8 cellular contexts compared by ENCODE assay signal in genomic region chr7:138460176-138460648, GRCh38. TPM values are rescaled to one million over a fixed set of nuclear protein-coding genes. Genes with fewer than 3 reads are reported as not detected.
DNase-seq lines count a peak whose midpoint lies in the region; ATAC-seq and TF ChIP-seq lines count a peak whose summit lies in the region.

TRIM24 (plus strand) TSS chr7:138460259; CDS start chr7:138460549, 290 bp downstream.

- peaks cover 0 to 9% (median 0%) of the 10 kb centered on the region in 3 donors for H3K36me3 Mint-ChIP-seq in CD8-positive, alpha-beta memory T cell

- peaks cover 28 to 40% (median 37%) of the 10 kb centered on the region in 3 donors for H3K4me1 Mint-ChIP-seq in CD8-positive, alpha-beta memory T cell

- H3K4me1 ChIP-seq in CD8-positive, alpha-beta memory T cell (ENCODE audit: insufficient read depth, low read length), result peaks cover 15% of the 10 kb centered on the region
- H3K4me1 ChIP-seq in mesendoderm (ENCODE audit: control insufficient read depth, low read depth, low read length) (peaks cover 4% of the 10 kb centered on the region), upper lobe of left lung (peaks cover 4 to 12% (median 9%) of the 10 kb centered on the region in 4 donors)

- no peaks in the 10 kb centered on the region for H3K79me1 ChIP-seq in mesendoderm (ENCODE audit: low read length)

- CTCF ChIA-PET in CD8-positive, alpha-beta memory T cell (lab: Charles Lee), result no interaction called here
- CTCF ChIA-PET in RWPE1 (lab: Yijun Ruan, JAX), result no interaction called here

- no peak within 1 kb of the TSS for H4K5ac ChIP-seq in mesendoderm (ENCODE audit: low read length)

- H3K36me3 ChIP-seq in CD8-positive, alpha-beta memory T cell (ENCODE audit: insufficient read depth, low read length), result no peaks in the 10 kb centered on the region
- H3K36me3 ChIP-seq in mesendoderm (ENCODE audit: control insufficient read depth, insufficient read depth, low read length) (no peaks in the 10 kb centered on the region), upper lobe of left lung (no peaks in the 10 kb centered on the region)

- H3K27me3 ChIP-seq in CD8-positive, alpha-beta memory T cell (ENCODE audit: insufficient read depth, low read length, poor library complexity, severe bottlenecking), result no peaks in the 10 kb centered on the region
- H3K27me3 ChIP-seq in mesendoderm (ENCODE audit: insufficient read depth, low read length, poor library complexity) (no peaks in the 10 kb centered on the region), upper lobe of left lung (no peaks in the 10 kb centered on the region)

- H2BK5ac ChIP-seq in mesendoderm (ENCODE audit: low read length), result peak within 1 kb of the TSS; percentile 91

- peak in 1 of 4 donors; percentile 15 for TF ChIP-seq EP300 in upper lobe of left lung (IDR thresholded peaks at IDR 0.05)

- H3K27ac Mint-ChIP-seq in CD8-positive, alpha-beta memory T cell, result peak within 1 kb of the TSS; percentile 30 to 98 (median 94)

- peak within 1 kb of the TSS; percentile 92 for H3K56ac ChIP-seq in mesendoderm (ENCODE audit: low read length)

- H3K27me3 Mint-ChIP-seq in CD8-positive, alpha-beta memory T cell, result peaks cover 0 to 2% of the 10 kb centered on the region in 2 donors

- peak within 1 kb of the TSS; percentile 74 for H3K27ac ChIP-seq in CD8-positive, alpha-beta memory T cell (ENCODE audit: low read depth, low read length)
- H3K27ac ChIP-seq in RWPE1 (peak within 1 kb of the TSS; percentile 97), mesendoderm (ENCODE audit: low read depth, low read length) (peak within 1 kb of the TSS; percentile 99), upper lobe of left lung (peak within 1 kb of the TSS; percentile 93 to 98 (median 96))

- no peak for TF ChIP-seq CTCF in RWPE1 (conservative IDR thresholded peaks at IDR 0.05; ENCODE audit: low read depth)
- TF ChIP-seq CTCF in upper lobe of left lung (IDR thresholded peaks at IDR 0.05), result no peak

- peak in 2 of 5 donors; percentile 93 for DNase-seq in CD8-positive, alpha-beta memory T cell
- DNase-seq in RWPE1 (ENCODE audit: low spot score), result peak; percentile 96
- DNase-seq in cortex of kidney (lab: John Stamatoyannopoulos, UW), result peak; percentile 49
- DNase-seq in mesendoderm, result no peak
- DNase-seq in upper lobe of left lung, result peak in 1 of 2 donors; percentile 98
- no peak for DNase-seq in activated CD4-positive, alpha-beta T cell treated with anti-CD3 and anti-CD28 coated beads for 4 hours

- peak within 1 kb of the TSS; percentile 75 for H2BK120ac ChIP-seq in mesendoderm (ENCODE audit: low read depth, low read length)

- H3K4me3 Mint-ChIP-seq in CD8-positive, alpha-beta memory T cell, result peak within 1 kb of the TSS; percentile 90 to 98 (median 95)

- H2AK5ac ChIP-seq in mesendoderm (ENCODE audit: low read length), result no peak within 1 kb of the TSS

- H3K4me3 ChIP-seq in CD8-positive, alpha-beta memory T cell (ENCODE audit: low read length), result peak within 1 kb of the TSS; percentile 86
- H3K4me3 ChIP-seq in mesendoderm (ENCODE audit: low read length) (peak within 1 kb of the TSS; percentile 92), upper lobe of left lung (peak within 1 kb of the TSS; percentile 60 to 95 (median 67))

- TF ChIP-seq POLR2A in upper lobe of left lung (IDR thresholded peaks at IDR 0.05), result peak in 3 of 4 donors; percentile 74 to 97 (median 93)

- peak within 1 kb of the TSS; percentile 93 for H3K9ac ChIP-seq in mesendoderm (ENCODE audit: low read length)

- peak within 1 kb of the TSS; percentile 70 for H4K8ac ChIP-seq in mesendoderm (ENCODE audit: low read depth, low read length)

- no peaks in the 10 kb centered on the region for H3K9me3 ChIP-seq in CD8-positive, alpha-beta memory T cell (ENCODE audit: low read length)
- no peaks in the 10 kb centered on the region for H3K9me3 ChIP-seq in upper lobe of left lung

- WGBS in mesendoderm (ENCODE audit: extremely low coverage, insufficient coverage, low lambda C conversion rate), result no CpG with 5 or more reads among the region's 59 CpGs
- 0 to 1% methylated on average over 16 to 49 of the region's 59 CpGs for WGBS in upper lobe of left lung, 2 donors

- no peak within 1 kb of the TSS for H3K23ac ChIP-seq in mesendoderm (ENCODE audit: low read length)

- H2BK15ac ChIP-seq in mesendoderm (replicated peaks; ENCODE audit: low read depth), result no peak within 1 kb of the TSS

- POLR2A ChIA-PET in CD8-positive, alpha-beta memory T cell (lab: Charles Lee), result interaction anchor here (1.0 kb wide), 1 partner anchor 458 kb away, joined by 3 read pairs; the partner anchor contains the start of gene CREB3L2
- POLR2A ChIA-PET in RWPE1 (lab: Yijun Ruan, JAX; ENCODE audit: low non-redundant PET), result no interaction called here

- no peaks in the 10 kb centered on the region for H3K9me3 Mint-ChIP-seq in CD8-positive, alpha-beta memory T cell

- peak; percentile 84 for ATAC-seq in GM19324 (IDR thresholded peaks at IDR 0.05; ENCODE audit: low FRiP score, unreplicated experiment)
- ATAC-seq in HG03280 (IDR thresholded peaks at IDR 0.05; ENCODE audit: unreplicated experiment), result peak; percentile 72
- ATAC-seq in upper lobe of left lung (ENCODE audit: low FRiP score in 2 of 2), result peak in 1 of 2 donors; percentile 96

- peaks cover 39% of the 10 kb centered on the region for H3K79me2 ChIP-seq in mesendoderm (ENCODE audit: control insufficient read depth, insufficient read depth, low read length)

- peak within 1 kb of the TSS; percentile 30 for H3K4me2 ChIP-seq in mesendoderm (ENCODE audit: low read length)

- H3K18ac ChIP-seq in mesendoderm (ENCODE audit: low read length), result peak within 1 kb of the TSS; percentile 95

- H3K4ac ChIP-seq in mesendoderm (ENCODE audit: low read depth, low read length), result peak within 1 kb of the TSS; percentile 75

RNA-seq across cellular contexts. Expression of gene TRIM24, which starts in this region (rescaled TPM):
- 10 to 100 TPM; 15.2 to 16.3 TPM for total RNA-seq in CD8-positive, alpha-beta memory T cell
- polyA plus RNA-seq in CD8-positive, alpha-beta memory T cell, result 8.4 TPM
- polyA plus RNA-seq in mesendoderm (2013, experiment 1 of 2), result 66.2 TPM
- 67.2 TPM for polyA plus RNA-seq in mesendoderm (2013, experiment 2 of 2)
- total RNA-seq in upper lobe of left lung, result 10 to 100 TPM; 11.5 to 30.6 (median 23.7) TPM

Comparison
In these comparisons a context has a peak if more than half of its experiments do, and no peak if none do; other contexts are left out.
1. DNase-seq: peak in RWPE1 (single experiment) and cortex of kidney (single experiment); none in mesendoderm (single experiment) and activated CD4-positive, alpha-beta T cell treated with anti-CD3 and anti-CD28 coated beads for 4 hours (0 of 2).
2. Peak in every context shown above with its lines, with median percentiles within 50 percentile points of each other: H3K27ac ChIP-seq and H3K4me3 ChIP-seq.